In the genomic region with DNA sequence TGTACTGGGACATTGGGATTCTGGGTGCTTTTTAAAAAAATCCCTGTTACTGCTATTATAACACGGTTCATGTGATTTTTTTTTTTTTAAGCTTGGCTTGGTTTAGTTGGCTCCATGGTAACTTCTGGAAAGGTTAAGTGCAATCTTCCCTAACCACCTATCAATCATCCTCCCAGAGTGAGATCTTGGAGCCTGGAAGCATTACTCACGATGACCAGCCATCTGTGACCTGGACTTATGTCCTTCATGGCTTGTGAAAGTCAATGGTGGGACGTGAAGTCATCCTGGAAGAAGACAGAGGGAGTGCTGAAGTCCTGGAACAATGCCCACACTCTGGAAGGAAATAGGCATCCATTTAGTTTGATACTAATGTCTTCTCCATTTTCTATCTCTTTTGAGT, we compare ENCODE assay signal across 1 cellular context.
TF ChIP-seq lines count a peak whose summit lies in the region.

No MANE protein-coding gene starts in this region.

TF ChIP-seq in IMR-90, 13 proteins besides CTCF, POLR2A, EP300 and RAD21 (continued from another document):
- TF ChIP-seq, protein P1, sequence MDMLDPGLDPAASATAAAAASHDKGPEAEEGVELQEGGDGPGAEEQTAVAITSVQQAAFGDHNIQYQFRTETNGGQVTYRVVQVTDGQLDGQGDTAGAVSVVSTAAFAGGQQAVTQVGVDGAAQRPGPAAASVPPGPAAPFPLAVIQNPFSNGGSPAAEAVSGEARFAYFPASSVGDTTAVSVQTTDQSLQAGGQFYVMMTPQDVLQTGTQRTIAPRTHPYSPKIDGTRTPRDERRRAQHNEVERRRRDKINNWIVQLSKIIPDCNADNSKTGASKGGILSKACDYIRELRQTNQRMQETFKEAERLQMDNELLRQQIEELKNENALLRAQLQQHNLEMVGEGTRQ (IDR thresholded peaks at IDR 0.05; ENCODE audit: low read depth, low read length), result no peak
